In genomic region chr7:158411232-158411950, GRCh38 we compare ENCODE assay signal across 17 cellular contexts.
DNase-seq lines count a peak whose midpoint lies in the region; ATAC-seq and TF ChIP-seq lines count a peak whose summit lies in the region.
"Had no signal": no experiment of that assay in that cellular context is flagged by ENCODE, and none has a peak within 500 bp of the region (broad histone marks: within the 10 kb centered on the region; RNA-seq: fewer than 3 reads in every experiment).

No MANE protein-coding gene starts in this region.

- H3K36me3 ChIP-seq in gastroesophageal sphincter (no peaks in the 10 kb centered on the region), osteoblast (ENCODE audit: insufficient read depth, low read length) (no peaks in the 10 kb centered on the region), upper lobe of right lung (no peaks in the 10 kb centered on the region)
- H3K36me3 ChIP-seq: BLaER1, MG63 had no signal

- H3K79me2 ChIP-seq in osteoblast (ENCODE audit: insufficient read depth, low read length): no peaks in the 10 kb centered on the region

- H3K9me3 ChIP-seq in gastroesophageal sphincter (no peaks in the 10 kb centered on the region), osteoblast (ENCODE audit: low read depth, low read length) (no peaks in the 10 kb centered on the region), upper lobe of right lung (no peaks in the 10 kb centered on the region)
- H3K9me3 ChIP-seq: BLaER1, MG63 had no signal

- H3K4me3 ChIP-seq in gastroesophageal sphincter (no peak overlapping the region), osteoblast (ENCODE audit: insufficient read depth, low read length) (no peak overlapping the region), upper lobe of right lung (no peak overlapping the region)
- H3K4me3 ChIP-seq: BLaER1, MG63 had no signal

- H3K4me1 ChIP-seq in gastroesophageal sphincter (no peaks in the 10 kb centered on the region), osteoblast (ENCODE audit: insufficient read depth, low read length) (no peaks in the 10 kb centered on the region), upper lobe of right lung (no peaks in the 10 kb centered on the region)

- TF ChIP-seq CTCF in gastroesophageal sphincter (IDR thresholded peaks at IDR 0.05) (no peak), osteoblast (IDR thresholded peaks at IDR 0.05; ENCODE audit: extremely low read depth, low read depth, low read length) (no peak), upper lobe of right lung (IDR thresholded peaks at IDR 0.05) (no peak)

- H4K20me1 ChIP-seq in osteoblast (ENCODE audit: insufficient read depth, low read length): no peaks in the 10 kb centered on the region

- 90 to 92% methylated on average over 2 to 7 of the region's 24 CpGs for WGBS in gastroesophageal sphincter (ENCODE audit: low coverage in 1 of 2), 2 donors

- ATAC-seq in left cardiac atrium (no peak), gastroesophageal sphincter (peak; percentile 5), upper lobe of right lung (no peak), HG03196 (IDR thresholded peaks at IDR 0.05; ENCODE audit: unreplicated experiment) (no peak), HG03439 (IDR thresholded peaks at IDR 0.05; ENCODE audit: unreplicated experiment) (no peak)
- ATAC-seq: Panc1 had no signal

- intact Hi-C loops in cardiac septum (cut with DNase I): loop anchor here (5.0 kb wide), 1 partner anchor 979 kb away; no protein-coding TSS in a partner anchor
- intact Hi-C loops in left cardiac atrium (cut with DNase I): no loop called here
- intact Hi-C loops in upper lobe of right lung (cut with DNase I): no loop called here

- TF ChIP-seq POLR2A in gastroesophageal sphincter (IDR thresholded peaks at IDR 0.05): no peak

- no peaks in the 10 kb centered on the region for H3K27me3 ChIP-seq in gastroesophageal sphincter
- no peaks in the 10 kb centered on the region for H3K27me3 ChIP-seq in osteoblast (ENCODE audit: insufficient read depth, low read length)
- no peaks in the 10 kb centered on the region for H3K27me3 ChIP-seq in upper lobe of right lung
- H3K27me3 ChIP-seq: BLaER1, MG63 had no signal

- no peak overlapping the region for H3K27ac ChIP-seq in gastroesophageal sphincter
- no peak overlapping the region for H3K27ac ChIP-seq in osteoblast (ENCODE audit: low read depth, low read length)
- no peak overlapping the region for H3K27ac ChIP-seq in upper lobe of right lung
- H3K27ac ChIP-seq: BLaER1, RWPE1 had no signal

- peak; percentile 61 for DNase-seq in cardiac septum (ENCODE audit: low spot score)
- DNase-seq in left cardiac atrium: no peak
- peak; percentile 62 for DNase-seq in osteoblast (ENCODE audit: insufficient read length, low spot score, missing footprints)
- peak; percentile 52 for DNase-seq in upper lobe of right lung
- no peak for DNase-seq in activated CD4-positive, CD25-positive, alpha-beta regulatory T cell (lab: John Stamatoyannopoulos, UW)
- DNase-seq: CD4-positive, CD25-positive, alpha-beta regulatory T cell; KBM-7; MG63; NCI-H2029 treated with DMSO at 0.1 percent for 48 hours; NCI-H69; SHP77 had no signal

- no peak overlapping the region for H3K4me2 ChIP-seq in osteoblast (ENCODE audit: insufficient read depth, low read length)
- H3K4me2 ChIP-seq: BLaER1 had no signal

- no peak for TF ChIP-seq EP300 in gastroesophageal sphincter (IDR thresholded peaks at IDR 0.05)

- no peak overlapping the region for H2AFZ ChIP-seq in osteoblast (ENCODE audit: low read length)

Comparison
In these comparisons a context has a peak if more than half of its experiments do, and no peak if none do; other contexts are left out.
1. DNase-seq: peak in cardiac septum (single experiment), osteoblast (single experiment) and upper lobe of right lung (single experiment); none in left cardiac atrium (single experiment) and activated CD4-positive, CD25-positive, alpha-beta regulatory T cell (0 of 4).